In genomic region chr2:23524261-23524706, GRCh38 we compare ENCODE assay signal across 10 cellular contexts.
A peak's percentile ranks its signal among the peaks of the same experiment; 100 is the strongest.
DNase-seq lines count a peak whose midpoint lies in the region; ATAC-seq and TF ChIP-seq lines count a peak whose summit lies in the region.
"Had no signal": no experiment of that assay in that cellular context is flagged by ENCODE, and none has a peak within 500 bp of the region (broad histone marks: within the 10 kb centered on the region; RNA-seq: fewer than 3 reads in every experiment).

No MANE protein-coding gene starts in this region.

- H3K36me3 ChIP-seq in HCT116 (ENCODE audit: control insufficient read depth in 1 of 2, insufficient read depth in 2 of 2, low read length in 2 of 2) (no peaks in the 10 kb centered on the region), WERI-Rb-1 (no peaks in the 10 kb centered on the region), left ventricle myocardium inferior (no peaks in the 10 kb centered on the region)

- intact Hi-C loops in HCT116 (cut with micrococcal nuclease), result no loop called here
- intact Hi-C loops in left ventricle myocardium inferior (cut with micrococcal nuclease), result no loop called here

- no peak for TF ChIP-seq CTCF in HCT116 (IDR thresholded peaks at IDR 0.05 in 2 of 3, conservative IDR thresholded peaks at IDR 0.05 in 1 of 3; ENCODE audit: borderline replicate concordance in 1 of 3, insufficient read depth in 1 of 3, low read depth in 2 of 3, low read length in 2 of 3)
- no peak for TF ChIP-seq CTCF in WERI-Rb-1 (IDR thresholded peaks at IDR 0.05; ENCODE audit: low read depth, low read length)
- TF ChIP-seq CTCF in left ventricle myocardium inferior (IDR thresholded peaks at IDR 0.05; ENCODE audit: borderline replicate concordance), result no peak
- TF ChIP-seq CTCF in GM20000 (IDR thresholded peaks at IDR 0.05; ENCODE audit: extremely low read depth, missing control alignments), result no peak

- H3K4me2 ChIP-seq in HCT116 (ENCODE audit: low read length), result peak overlapping the region; percentile 63

- H3K9me2 ChIP-seq in HCT116 (ENCODE audit: insufficient read depth), result no peaks in the 10 kb centered on the region

- peak; percentile 19 for DNase-seq in HCT116 (ENCODE audit: low read depth, low spot score)
- DNase-seq in WERI-Rb-1, result no peak
- no peak for DNase-seq in left ventricle myocardium inferior
- no peak for DNase-seq in GM20000 (ENCODE audit: low spot score)
- DNase-seq in stimulated activated naive CD4-positive, alpha-beta T cell (lab: John Stamatoyannopoulos, UW), result no peak
- DNase-seq in SKM-1 treated with dmso at 0.1 percent for 144 hours (lab: John Stamatoyannopoulos, UW; ENCODE audit: unreplicated experiment), result no peak
- DNase-seq: activated CD4-positive, alpha-beta T cell treated with anti-CD3 and anti-CD28 coated beads for 36 hours; effector CD8-positive, alpha-beta T cell had no signal

- H3K27ac ChIP-seq in HCT116 (ENCODE audit: low read depth, low read length) (peak overlapping the region; percentile 3; the same call in 1 of the 2 replicates), WERI-Rb-1 (peak overlapping the region; percentile 40; the same call in 1 of the 2 replicates), left ventricle myocardium inferior (replicated peaks) (peak overlapping the region; percentile 26), skin epidermis (peak overlapping the region in 12 of 21 experiments; percentile 9 to 64 (median 32))

- RAD21 ChIA-PET in HCT116 (lab: Charles Lee; ENCODE audit: low non-redundant PET in 1 of 2, low total read pairs in 2 of 2, uncharacterized antibody in 2 of 2, unreplicated experiment in 2 of 2), result no interaction called here

- ATAC-seq in HCT116 (peak; percentile 78), HG03378 (IDR thresholded peaks at IDR 0.05; ENCODE audit: unreplicated experiment) (no peak)
- ATAC-seq: activated CD4-positive, alpha-beta T cell treated with anti-CD3 and anti-CD28 coated beads for 36 hours had no signal

- TF ChIP-seq RAD21 in HCT116 (IDR thresholded peaks at IDR 0.05; ENCODE audit: low read depth), result no peak

- peak overlapping the region; percentile 2; the same call in 1 of the 2 replicates for H3K9ac ChIP-seq in HCT116 (ENCODE audit: low read length)

- no peak overlapping the region for H2AFZ ChIP-seq in HCT116 (ENCODE audit: low read depth, low read length, poor library complexity, severe bottlenecking)

- H3K4me3 ChIP-seq in HCT116 (replicated peaks in 1 of 2; ENCODE audit: low read depth in 1 of 2, low read length in 2 of 2), result peak overlapping the region in 1 of 2 experiments; percentile 18; a peak in 2 of 4 replicates
- H3K4me3 ChIP-seq in WERI-Rb-1 (ENCODE audit: low read depth, low read length), result no peak overlapping the region
- H3K4me3 ChIP-seq in left ventricle myocardium inferior, result no peak overlapping the region
- H3K4me3 ChIP-seq in skin epidermis, result no peak overlapping the region

- TF ChIP-seq POLR2A in HCT116 (IDR thresholded peaks at IDR 0.05; ENCODE audit: borderline replicate concordance, extremely low read depth, insufficient read depth, insufficient read length), result no peak

- no peaks in the 10 kb centered on the region for H3K9me3 ChIP-seq in HCT116 (ENCODE audit: control insufficient read depth in 1 of 2, insufficient read depth in 1 of 2, low read depth in 1 of 2, low read length in 2 of 2)
- no peaks in the 10 kb centered on the region for H3K9me3 ChIP-seq in WERI-Rb-1 (ENCODE audit: severe bottlenecking)
- no peaks in the 10 kb centered on the region for H3K9me3 ChIP-seq in left ventricle myocardium inferior (replicated peaks)

- BruUV-seq in HCT116 (replicated peaks; lab: Mats Ljungman, UMichigan), result no TSS peak

- no peaks in the 10 kb centered on the region for H4K20me1 ChIP-seq in HCT116 (ENCODE audit: insufficient read depth)

- H3K27me3 ChIP-seq in HCT116 (ENCODE audit: insufficient read depth, low read length) (no peaks in the 10 kb centered on the region), WERI-Rb-1 (ENCODE audit: insufficient read depth, low read depth, severe bottlenecking) (no peaks in the 10 kb centered on the region), left ventricle myocardium inferior (ENCODE audit: low read depth) (peaks cover 48% of the 10 kb centered on the region)

- CTCF ChIA-PET in HCT116 (lab: Charles Lee), result no interaction called here

- H3K4me1 ChIP-seq in HCT116 (ENCODE audit: control insufficient read depth in 1 of 2, insufficient read depth in 2 of 2, low read length in 2 of 2) (peaks cover 15 to 28% of the 10 kb centered on the region in 2 experiments), left ventricle myocardium inferior (peaks cover 24% of the 10 kb centered on the region)

- POLR2A ChIA-PET in HCT116 (lab: Charles Lee), result no interaction called here

- no peaks in the 10 kb centered on the region for H3K79me2 ChIP-seq in HCT116 (ENCODE audit: insufficient read depth, low read length)

TF ChIP-seq in HCT116, 20 proteins besides CTCF, POLR2A, EP300 and RAD21:
- TF ChIP-seq EGR1 (IDR thresholded peaks at IDR 0.05; ENCODE audit: low read depth), result peak; percentile 65
- TF ChIP-seq ZFX (IDR thresholded peaks at IDR 0.05), result no peak
- TF ChIP-seq ZNF274 (IDR thresholded peaks at IDR 0.05; ENCODE audit: low read depth, low read length), result no peak
- TF ChIP-seq FOSL1 (IDR thresholded peaks at IDR 0.05; ENCODE audit: low read depth), result peak; percentile 32
- TF ChIP-seq JUND (IDR thresholded peaks at IDR 0.05), result no peak; the same call in 1 of the 2 replicates
- no peak for TF ChIP-seq EZH2 (IDR thresholded peaks at IDR 0.05)
- peak; percentile 50 for TF ChIP-seq SP1 (IDR thresholded peaks at IDR 0.05; ENCODE audit: low read depth)
- TF ChIP-seq REST (IDR thresholded peaks at IDR 0.05; ENCODE audit: low read depth), result no peak
- no peak for TF ChIP-seq CEBPB (IDR thresholded peaks at IDR 0.05; ENCODE audit: low read depth)
- no peak for TF ChIP-seq SRF (IDR thresholded peaks at IDR 0.05; ENCODE audit: low read depth)
- no peak for TF ChIP-seq EZH2phosphoT487 (IDR thresholded peaks at IDR 0.05; ENCODE audit: borderline replicate concordance)
- no peak for TF ChIP-seq ELF1 (IDR thresholded peaks at IDR 0.05; ENCODE audit: borderline replicate concordance, low read depth)
- no peak for TF ChIP-seq SIN3A (IDR thresholded peaks at IDR 0.05; ENCODE audit: low read depth)
- peak; percentile 32; the same call in 1 of the 2 replicates for TF ChIP-seq POLR2AphosphoS5 (IDR thresholded peaks at IDR 0.05; ENCODE audit: low read depth, low read length)
- no peak for TF ChIP-seq TCF7L2 (IDR thresholded peaks at IDR 0.05; ENCODE audit: borderline replicate concordance, extremely low read depth, insufficient read depth, insufficient read length)
- peak; percentile 66 for TF ChIP-seq MAX (IDR thresholded peaks at IDR 0.05)
